9 cellular contexts compared by ENCODE assay signal in the genomic region with DNA sequence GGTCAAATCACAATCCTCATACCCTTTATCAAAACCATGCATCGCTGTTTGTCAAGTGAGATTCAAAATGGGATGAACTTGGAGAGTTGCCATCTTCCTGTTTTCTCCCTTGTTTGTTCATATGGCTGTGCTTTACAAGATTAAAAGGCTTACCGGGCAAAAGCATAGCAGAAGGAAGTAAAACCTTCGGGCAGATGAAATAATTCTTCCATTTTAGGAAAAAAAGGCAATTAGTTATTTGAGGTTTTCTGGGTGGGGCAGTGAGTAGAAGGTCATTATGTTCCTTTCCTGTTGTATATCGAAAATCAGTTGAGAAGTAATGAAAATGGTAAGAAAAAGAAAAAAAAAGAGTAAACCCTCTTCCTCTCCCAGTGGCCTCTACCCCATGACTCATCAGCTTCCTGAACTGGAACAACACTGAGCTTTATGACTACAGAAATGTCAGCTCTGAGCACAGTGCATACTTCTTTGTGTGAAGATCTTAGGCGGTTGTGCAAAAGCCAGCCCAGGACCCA.
DNase-seq lines count a peak whose midpoint lies in the region; ATAC-seq and TF ChIP-seq lines count a peak whose summit lies in the region.
"Had no signal": no experiment of that assay in that cellular context is flagged by ENCODE, and none has a peak within 500 bp of the region (broad histone marks: within the 10 kb centered on the region; RNA-seq: fewer than 3 reads in every experiment).

No MANE protein-coding gene starts in this region.

- ATAC-seq in HG03045 (IDR thresholded peaks at IDR 0.05; ENCODE audit: unreplicated experiment), result no peak
- ATAC-seq in GM18867 (IDR thresholded peaks at IDR 0.05; ENCODE audit: unreplicated experiment), result no peak

- H2AFZ ChIP-seq in osteoblast (ENCODE audit: low read length), result peak overlapping the region; percentile 53

- no peaks in the 10 kb centered on the region for H4K20me1 ChIP-seq in osteoblast (ENCODE audit: insufficient read depth, low read length)

- peak overlapping the region; percentile 6 for H3K4me3 ChIP-seq in osteoblast (ENCODE audit: insufficient read depth, low read length)
- H3K4me3 ChIP-seq: skin epidermis had no signal

- H3K27ac ChIP-seq in osteoblast (ENCODE audit: low read depth, low read length), result peak overlapping the region; percentile 11

- H3K4me2 ChIP-seq in osteoblast (ENCODE audit: insufficient read depth, low read length), result peak overlapping the region; percentile 21

- no peaks in the 10 kb centered on the region for H3K36me3 ChIP-seq in osteoblast (ENCODE audit: insufficient read depth, low read length)

- DNase-seq in DMS53 treated with DMSO at 0.1 percent for 48 hours (lab: John Stamatoyannopoulos, UW; ENCODE audit: unreplicated experiment) (peak; percentile 30), NCI-H460 (ENCODE audit: extremely low read depth, low read depth) (peak; percentile 54), epidermal melanocyte (ENCODE audit: insufficient read length, low spot score) (peak; percentile 55), osteoblast (ENCODE audit: insufficient read length, low spot score, missing footprints) (peak; percentile 75), Ammon's horn (ENCODE audit: low spot score) (no peak)
- DNase-seq in activated T-cell treated with anti-CD3 and anti-CD28 coated beads, Interleukin-2, amount 50 U/mL, for 1 hour, result no peak

- H3K79me2 ChIP-seq in osteoblast (ENCODE audit: insufficient read depth, low read length), result peaks cover 6% of the 10 kb centered on the region

- H3K9me3 ChIP-seq in osteoblast (ENCODE audit: low read depth, low read length), result no peaks in the 10 kb centered on the region

- H3K27me3 ChIP-seq in osteoblast (ENCODE audit: insufficient read depth, low read length), result no peaks in the 10 kb centered on the region

- H3K4me1 ChIP-seq in osteoblast (ENCODE audit: insufficient read depth, low read length), result peaks cover 15% of the 10 kb centered on the region

- TF ChIP-seq CTCF in osteoblast (IDR thresholded peaks at IDR 0.05; ENCODE audit: extremely low read depth, low read depth, low read length), result no peak

Comparison
In these comparisons a context has a peak if more than half of its experiments do, and no peak if none do; other contexts are left out.
1. DNase-seq: peak in DMS53 treated with DMSO at 0.1 percent for 48 hours (single experiment), NCI-H460 (single experiment), epidermal melanocyte (single experiment) and osteoblast (single experiment); none in Ammon's horn (single experiment) and activated T-cell treated with anti-CD3 and anti-CD28 coated beads, Interleukin-2, amount 50 U/mL, for 1 hour (single experiment).